In the genomic region with DNA sequence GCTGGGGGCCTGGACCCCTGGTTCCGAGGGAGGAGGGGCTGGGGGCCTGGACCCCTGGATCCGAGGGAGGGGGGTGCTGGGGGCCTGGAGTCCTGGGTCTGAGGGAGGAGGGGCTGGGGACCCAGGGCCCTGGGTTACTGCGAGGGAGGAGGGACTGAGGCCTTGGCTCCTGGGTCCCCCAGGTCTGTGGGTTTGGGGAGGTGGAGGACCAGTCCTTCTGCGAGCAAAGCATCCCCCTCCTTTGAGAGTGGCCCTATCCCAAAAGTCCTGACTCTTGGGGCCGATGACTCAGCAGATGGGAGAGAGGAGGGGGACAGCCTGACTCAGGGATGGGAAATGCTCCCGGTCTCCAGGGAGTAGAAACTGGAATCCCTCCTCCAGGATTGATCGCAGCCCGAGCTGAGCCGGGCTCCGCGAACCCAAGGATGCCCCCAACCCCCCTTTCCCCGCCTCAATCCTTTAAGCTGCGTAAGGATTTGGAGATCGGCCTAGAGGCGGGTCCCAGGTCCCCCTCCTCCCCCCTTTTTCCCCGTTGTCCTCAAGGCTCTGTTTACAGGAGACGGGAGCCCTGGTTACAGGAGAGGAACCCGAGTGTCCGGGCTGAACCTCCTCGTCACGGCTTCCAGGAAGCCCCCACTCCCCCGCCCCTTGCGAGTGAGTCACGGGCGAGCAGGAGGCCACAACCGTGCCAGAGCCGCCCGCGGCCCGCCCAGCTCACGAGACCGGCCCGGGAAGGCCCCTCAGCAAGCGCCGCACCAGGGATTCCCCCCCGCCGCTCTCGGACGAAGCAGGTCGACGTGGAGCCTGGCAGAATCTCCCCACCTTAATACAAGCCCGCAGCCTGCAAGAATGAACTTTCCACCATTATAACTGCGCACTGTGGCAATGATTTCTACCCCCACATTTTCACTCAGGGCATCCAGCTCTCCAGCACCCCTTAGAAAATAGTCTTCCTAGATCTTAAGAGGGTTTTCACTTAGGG, we compare ENCODE assay signal across 8 cellular contexts. TPM values are rescaled to one million over a fixed set of nuclear protein-coding genes. Genes with fewer than 3 reads are reported as not detected.
DNase-seq lines count a peak whose midpoint lies in the region; ATAC-seq, FAIRE-seq and TF ChIP-seq lines count a peak whose summit lies in the region.

No MANE protein-coding gene starts in this region.

- peak overlapping the region; percentile 95 for H3K4me2 ChIP-seq in A549

- H3K36me3 ChIP-seq in rectal smooth muscle tissue (ENCODE audit: control insufficient read depth, insufficient read depth, low read length): peaks cover 17% of the 10 kb centered on the region

- H3K9me3 Mint-ChIP-seq in T-helper 2 cell treated with Interferon-gamma antibody and Interleukin-4, amounts not matched to agents 5 μg/mL and 100 μg/mL, for 36 hours: no peaks in the 10 kb centered on the region

- H3K9me3 ChIP-seq in A549 (no peaks in the 10 kb centered on the region), right cardiac atrium (ENCODE audit: control insufficient read depth, low read length) (no peaks in the 10 kb centered on the region)

- TF ChIP-seq EP300 in A549 (IDR thresholded peaks at IDR 0.05): peak in 1 of 2 experiments; percentile 74; a peak in 3 of 5 replicates

- peaks cover 50% of the 10 kb centered on the region for H3K4me1 Mint-ChIP-seq in T-helper 2 cell treated with Interferon-gamma antibody and Interleukin-4, amounts not matched to agents 5 μg/mL and 100 μg/mL, for 36 hours (ENCODE audit: low read depth)

- peak overlapping the region; percentile 94 to 99 for H3K27ac ChIP-seq in A549
- peak overlapping the region; percentile 84 for H3K27ac ChIP-seq in angular gyrus (ENCODE audit: low read depth, low read length)
- peak overlapping the region; percentile 97 for H3K27ac ChIP-seq in right cardiac atrium (ENCODE audit: low read length)
- peak overlapping the region; percentile 100 for H3K27ac ChIP-seq in rectal smooth muscle tissue (ENCODE audit: low read depth, low read length)

- 0 out of 5 replicates have a peak, but pooled peaks of 1 of the 2 experiments have one; percentile 33 for TF ChIP-seq RAD21 in A549 (conservative IDR thresholded peaks at IDR 0.05 in 1 of 2, IDR thresholded peaks at IDR 0.05 in 1 of 2)

- H3K4me3 Mint-ChIP-seq in T-helper 2 cell treated with Interferon-gamma antibody and Interleukin-4, amounts not matched to agents 5 μg/mL and 100 μg/mL, for 36 hours: peak overlapping the region; percentile 63

- TF ChIP-seq CTCF in A549 (IDR thresholded peaks at IDR 0.05): no peak

- no peak for TF ChIP-seq POLR2A in A549 (IDR thresholded peaks at IDR 0.05; ENCODE audit: low read length)

- FAIRE-seq in A549 (lab: Jason Lieb, UNC) (peak; percentile 65), urothelium cell line (lab: Jason Lieb, UNC) (no peak)

- H3K27me3 Mint-ChIP-seq in T-helper 2 cell treated with Interferon-gamma antibody and Interleukin-4, amounts not matched to agents 5 μg/mL and 100 μg/mL, for 36 hours (ENCODE audit: low read depth): no peaks in the 10 kb centered on the region

- peak overlapping the region; percentile 91 for H3K9ac ChIP-seq in rectal smooth muscle tissue (ENCODE audit: low read length)

- intact Hi-C loops in right cardiac atrium (cut with DNase I): no loop called here

- H3K36me3 Mint-ChIP-seq in T-helper 2 cell treated with Interferon-gamma antibody and Interleukin-4, amounts not matched to agents 5 μg/mL and 100 μg/mL, for 36 hours (ENCODE audit: low read depth): peaks cover 31% of the 10 kb centered on the region

- peak overlapping the region; percentile 95 for H3K27ac Mint-ChIP-seq in T-helper 2 cell treated with Interferon-gamma antibody and Interleukin-4, amounts not matched to agents 5 μg/mL and 100 μg/mL, for 36 hours

- WGBS in A549 (ENCODE audit: missing lambda C conversion rate): 2% methylated on average over 40 of the region's 43 CpGs
- WGBS in right cardiac atrium: 2% methylated on average over 43 of the region's 43 CpGs

- POLR2A ChIA-PET in A549 (lab: Yijun Ruan, JAX): interaction anchor here (0.5 to 9.4 kb wide), 11 partner anchors 8 to 292 kb away, joined by 3 to 140 read pairs (median 3); a partner anchor contains a TSS

- H3K27me3 ChIP-seq in right cardiac atrium (ENCODE audit: control insufficient read depth, insufficient read depth) (no peaks in the 10 kb centered on the region), rectal smooth muscle tissue (ENCODE audit: control insufficient read depth, insufficient read depth, low read length) (no peaks in the 10 kb centered on the region)

- H3K4me1 ChIP-seq in A549 (peaks cover 77% of the 10 kb centered on the region), right cardiac atrium (ENCODE audit: control insufficient read depth, insufficient read depth, low read length) (peaks cover 4% of the 10 kb centered on the region), rectal smooth muscle tissue (ENCODE audit: control insufficient read depth, insufficient read depth, low read length) (peaks cover 13% of the 10 kb centered on the region)

- H3K4me3 ChIP-seq in A549: peak overlapping the region; percentile 43
- peak overlapping the region; percentile 68 for H3K4me3 ChIP-seq in right cardiac atrium (ENCODE audit: low read length)
- peak overlapping the region; percentile 74 for H3K4me3 ChIP-seq in rectal smooth muscle tissue (ENCODE audit: low read length)

- ATAC-seq in A549 (peak; percentile 21 to 49), GM18867 (IDR thresholded peaks at IDR 0.05; ENCODE audit: unreplicated experiment) (peak; percentile 25), right cardiac atrium (peak; percentile 72)

- CTCF ChIA-PET in A549 (lab: Yijun Ruan, JAX): interaction anchor here (1.0 to 21.4 kb wide), 7 partner anchors 8 to 1170 kb away, joined by 3 to 484 read pairs (median 8); a partner anchor contains a TSS

- DNase-seq in A549 (ENCODE audit: low read depth in 1 of 2, low spot score in 1 of 2) (peak; percentile 98 to 99), Kasumi-1 (lab: John Stamatoyannopoulos, UW) (peak; percentile 81 to 87), right cardiac atrium (peak; percentile 99), urothelium cell line (ENCODE audit: low spot score) (peak; percentile 87)
- DNase-seq in T-helper 2 cell treated with Interferon-gamma antibody and Interleukin-4, amounts not matched to agents 5 μg/mL and 100 μg/mL, for 36 hours (ENCODE audit: low spot score): peak; percentile 94

TF ChIP-seq in A549, 52 proteins besides CTCF, POLR2A, EP300 and RAD21 (continues in another document):
- TF ChIP-seq FOSB (CRISPR knock-in tag; IDR thresholded peaks at IDR 0.05): peak; percentile 85; the same call in 1 of the 2 replicates
- peak; percentile 97 for TF ChIP-seq NFE2L2 (conservative IDR thresholded peaks at IDR 0.05; ENCODE audit: low read length)
- TF ChIP-seq, protein P1, sequence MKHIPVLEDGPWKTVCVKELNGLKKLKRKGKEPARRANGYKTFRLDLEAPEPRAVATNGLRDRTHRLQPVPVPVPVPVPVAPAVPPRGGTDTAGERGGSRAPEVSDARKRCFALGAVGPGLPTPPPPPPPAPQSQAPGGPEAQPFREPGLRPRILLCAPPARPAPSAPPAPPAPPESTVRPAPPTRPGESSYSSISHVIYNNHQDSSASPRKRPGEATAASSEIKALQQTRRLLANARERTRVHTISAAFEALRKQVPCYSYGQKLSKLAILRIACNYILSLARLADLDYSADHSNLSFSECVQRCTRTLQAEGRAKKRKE (CRISPR knock-in tag; IDR thresholded peaks at IDR 0.05; ENCODE audit: low read depth): no peak; the same call in none of the 2 replicates

RNA-seq across cellular contexts. Expression of a gene that starts 3.0 kb away (rescaled TPM):
- polyA plus RNA-seq in A549 (2011; rRNA removed) (29.1 and 35.6 TPM in 2 replicates), A549 (2017; fragmentation: RNase III; extraction: RNeasy Plus Mini Kit Qiagen cat#74134 plus additional on column Dnase treatment) (16.5 to 22.1 TPM (median 18.3 TPM) in 3 replicates), right cardiac atrium (203 TPM)
- 37.1 and 59.9 TPM in 2 replicates for polyA plus RNA-seq in A549 (2012; cell fraction: cytosol; rRNA removed)
- 113 and 124 TPM in 2 replicates for polyA plus RNA-seq in A549 (2012; cell fraction: nucleus; rRNA removed)
- polyA minus RNA-seq in A549 (2011; rRNA and poly(A)+ RNA removed): 13.2 and 18.9 TPM in 2 replicates
- total RNA-seq in right cardiac atrium: 100 to 1,000 TPM in 1 of 4 donors, 10 to 100 TPM in 3; 38.1 to 157 (median 56.4) TPM

RNA-seq across cellular contexts. Expression of a gene that starts 8.8 kb away (rescaled TPM):
- 21.6 and 35.1 TPM in 2 replicates for polyA plus RNA-seq in A549 (2011; rRNA removed)
- polyA plus RNA-seq in A549 (2012; cell fraction: cytosol; rRNA removed): 17.7 and 23.5 TPM in 2 replicates
- polyA plus RNA-seq in A549 (2012; cell fraction: nucleus; rRNA removed): 94.8 and 104 TPM in 2 replicates
- 32.2 to 41.7 TPM (median 39.1 TPM) in 3 replicates for polyA plus RNA-seq in A549 (2017; fragmentation: RNase III; extraction: RNeasy Plus Mini Kit Qiagen cat#74134 plus additional on column Dnase treatment)
- 43.4 and 45.6 TPM in 2 replicates for polyA minus RNA-seq in A549 (2011; rRNA and poly(A)+ RNA removed)
- total RNA-seq in right cardiac atrium: 10 to 100 TPM; 13.1 to 29.5 (median 20.1) TPM
- polyA plus RNA-seq in right cardiac atrium: 11.3 TPM

RNA-seq across cellular contexts. Expression of a gene that starts 12.4 kb away (rescaled TPM):
- polyA plus RNA-seq in A549 (2011; rRNA removed) (55.7 and 57.5 TPM in 2 replicates), A549 (2017; fragmentation: RNase III; extraction: RNeasy Plus Mini Kit Qiagen cat#74134 plus additional on column Dnase treatment) (47.7 to 50.7 TPM (median 48.7 TPM) in 3 replicates), right cardiac atrium (38.3 TPM)
- polyA plus RNA-seq in A549 (2012; cell fraction: cytosol; rRNA removed): 62.4 and 81.8 TPM in 2 replicates
- 48.3 and 60.2 TPM in 2 replicates for polyA plus RNA-seq in A549 (2012; cell fraction: nucleus; rRNA removed)
- 48.8 and 57.0 TPM in 2 replicates for polyA minus RNA-seq in A549 (2011; rRNA and poly(A)+ RNA removed)
- 10 to 100 TPM; 25.1 to 31.8 (median 27.0) TPM for total RNA-seq in right cardiac atrium

RNA-seq across cellular contexts. Expression of a gene that starts 12.7 kb away (rescaled TPM):
- polyA plus RNA-seq in A549 (2011; rRNA removed) (73.0 and 103 TPM in 2 replicates), A549 (2017; fragmentation: RNase III; extraction: RNeasy Plus Mini Kit Qiagen cat#74134 plus additional on column Dnase treatment) (89.4 to 110 TPM (median 108 TPM) in 3 replicates), right cardiac atrium (43.5 TPM)
- polyA plus RNA-seq in A549 (2012; cell fraction: cytosol; rRNA removed): 72.7 and 76.5 TPM in 2 replicates
- 133 and 138 TPM in 2 replicates for polyA plus RNA-seq in A549 (2012; cell fraction: nucleus; rRNA removed)
- polyA minus RNA-seq in A549 (2011; rRNA and poly(A)+ RNA removed): 77.6 and 78.1 TPM in 2 replicates
- 10 to 100 TPM; 41.0 to 42.8 (median 41.3) TPM for total RNA-seq in right cardiac atrium

RNA-seq across cellular contexts. Expression of a gene that starts 32.1 kb away (rescaled TPM):
- polyA plus RNA-seq in A549 (2011; rRNA removed) (4,855 and 5,722 TPM in 2 replicates), A549 (2017; fragmentation: RNase III; extraction: RNeasy Plus Mini Kit Qiagen cat#74134 plus additional on column Dnase treatment) (4,280 to 4,348 TPM (median 4,297 TPM) in 3 replicates), right cardiac atrium (1,560 TPM)
- 15,003 and 17,959 TPM in 2 replicates for polyA plus RNA-seq in A549 (2012; cell fraction: cytosol; rRNA removed)
- 8,488 and 9,467 TPM in 2 replicates for polyA plus RNA-seq in A549 (2012; cell fraction: nucleus; rRNA removed)
- polyA minus RNA-seq in A549 (2011; rRNA and poly(A)+ RNA removed): 5,249 and 5,947 TPM in 2 replicates
- total RNA-seq in right cardiac atrium: 1,000 to 10,000 TPM; 1,282 to 1,746 (median 1,468) TPM

Comparison
In these comparisons a context has a peak if more than half of its experiments do, and no peak if none do; other contexts are left out.
1. Peak in every context shown above with its lines: DNase-seq, ATAC-seq, H3K4me3 ChIP-seq and H3K27ac ChIP-seq.